Comparison of ENCODE assay signal across 20 cellular contexts in genomic region chr11:31802000-31802551, GRCh38. TPM values are rescaled to one million over a fixed set of nuclear protein-coding genes. Genes with fewer than 3 reads are reported as not detected.
DNase-seq lines count a peak whose midpoint lies in the region; ATAC-seq, FAIRE-seq and TF ChIP-seq lines count a peak whose summit lies in the region.
"Had no signal": no experiment of that assay in that cellular context is flagged by ENCODE, and none has a peak within 500 bp of the region (broad histone marks: within the 10 kb centered on the region; RNA-seq: fewer than 3 reads in every experiment).

No MANE protein-coding gene starts in this region.

- no peaks in the 10 kb centered on the region for H3K9me3 Mint-ChIP-seq in activated T-helper 1 cell treated with anti-CD3 and anti-CD28 coated beads, Interleukin-12 subunit alpha, Interleukin-12 subunit beta, Interleukin-2, Interleukin-4 antibody, amounts not matched to agents 30 ng/mL and 10 ng/mL and 1 ng/mL, durations not matched to agents 14 hours and 24 hours and 36 hours
- H3K9me3 Mint-ChIP-seq in activated naive CD4-positive, alpha-beta T cell treated with anti-CD3 and anti-CD28 coated beads for 36 hours: peaks cover 2% of the 10 kb centered on the region

- H3K27me3 ChIP-seq in HepG2 (ENCODE audit: control insufficient read depth in 1 of 2, insufficient read depth in 2 of 2, low read length in 2 of 2) (no peaks in the 10 kb centered on the region), right lobe of liver (peaks cover 26 to 70% of the 10 kb centered on the region in 2 donors), osteoblast (ENCODE audit: insufficient read depth, low read length) (peaks cover 99% of the 10 kb centered on the region)

- H3K4me3 ChIP-seq in HepG2 (replicated peaks in 1 of 3; ENCODE audit: insufficient read depth in 1 of 3, low read depth in 2 of 3, low read length in 3 of 3): no peak overlapping the region
- no peak overlapping the region for H3K4me3 ChIP-seq in right lobe of liver
- no peak overlapping the region for H3K4me3 ChIP-seq in osteoblast (ENCODE audit: insufficient read depth, low read length)

- intact Hi-C loops in HepG2 (cut with micrococcal nuclease; ENCODE audit: unreplicated experiment) (no loop called here), right lobe of liver (cut with DNase I) (no loop called here)
- intact Hi-C loops in activated T-helper 1 cell treated with anti-CD3 and anti-CD28 coated beads, Interleukin-12 subunit alpha, Interleukin-12 subunit beta, Interleukin-2, Interleukin-4 antibody, amounts not matched to agents 30 ng/mL and 10 ng/mL and 1 ng/mL, durations not matched to agents 14 hours and 24 hours and 36 hours (cut with micrococcal nuclease): loop anchor here (5.0 kb wide), 1 partner anchor 405 kb away; no protein-coding TSS in a partner anchor
- intact Hi-C loops in activated naive CD4-positive, alpha-beta T cell treated with anti-CD3 and anti-CD28 coated beads for 36 hours (cut with micrococcal nuclease): loop anchor here (2.0 kb wide), 1 partner anchor 15 kb away; no protein-coding TSS in a partner anchor

- no peak for FAIRE-seq in HepG2 (lab: Jason Lieb, UNC)
- FAIRE-seq in endometrium (lab: Jason Lieb, UNC): peak; percentile 4
- FAIRE-seq: A204.1, G401.6, GM12891 had no signal

- TF ChIP-seq CTCF in HepG2 (CRISPR knock-in tag; IDR thresholded peaks at IDR 0.05) (no peak), right lobe of liver (IDR thresholded peaks at IDR 0.05) (no peak), osteoblast (IDR thresholded peaks at IDR 0.05; ENCODE audit: extremely low read depth, low read depth, low read length) (no peak)

- peak overlapping the region; percentile 12 for H3K27ac Mint-ChIP-seq in activated T-helper 1 cell treated with anti-CD3 and anti-CD28 coated beads, Interleukin-12 subunit alpha, Interleukin-12 subunit beta, Interleukin-2, Interleukin-4 antibody, amounts not matched to agents 30 ng/mL and 10 ng/mL and 1 ng/mL, durations not matched to agents 14 hours and 24 hours and 36 hours
- no peak overlapping the region for H3K27ac Mint-ChIP-seq in activated naive CD4-positive, alpha-beta T cell treated with anti-CD3 and anti-CD28 coated beads for 36 hours

- TF ChIP-seq POLR2A in HepG2 (IDR thresholded peaks at IDR 0.05; ENCODE audit: insufficient read depth in 1 of 2, low read depth in 2 of 2, low read length in 2 of 2): no peak
- TF ChIP-seq POLR2A in right lobe of liver (IDR thresholded peaks at IDR 0.05): no peak

- TF ChIP-seq RAD21 in HepG2 (CRISPR knock-in tag; IDR thresholded peaks at IDR 0.05): no peak

- CTCF ChIA-PET in HepG2 (lab: Yijun Ruan, JAX; ENCODE audit: low intra/inter-chr PET ratio, low total read pairs): no interaction called here
- CTCF ChIA-PET in activated naive CD4-positive, alpha-beta T cell treated with anti-CD3 and anti-CD28 coated beads for 36 hours (lab: Charles Lee): no interaction called here

- H3K4me3 Mint-ChIP-seq in activated T-helper 1 cell treated with anti-CD3 and anti-CD28 coated beads, Interleukin-12 subunit alpha, Interleukin-12 subunit beta, Interleukin-2, Interleukin-4 antibody, amounts not matched to agents 30 ng/mL and 10 ng/mL and 1 ng/mL, durations not matched to agents 14 hours and 24 hours and 36 hours: no peak overlapping the region
- H3K4me3 Mint-ChIP-seq in activated naive CD4-positive, alpha-beta T cell treated with anti-CD3 and anti-CD28 coated beads for 36 hours: no peak overlapping the region

- DNase-seq in HepG2 (ENCODE audit: low spot score) (no peak), right lobe of liver (no peak), osteoblast (ENCODE audit: insufficient read length, low spot score, missing footprints) (peak; percentile 80), NCI-H1417 (lab: John Stamatoyannopoulos, UW) (no peak), NCI-H1105 (lab: John Stamatoyannopoulos, UW) (no peak)
- DNase-seq in activated T-helper 1 cell treated with anti-CD3 and anti-CD28 coated beads, Interleukin-12 subunit alpha, Interleukin-12 subunit beta, Interleukin-2, Interleukin-4 antibody, amounts not matched to agents 30 ng/mL and 10 ng/mL and 1 ng/mL, durations not matched to agents 14 hours and 24 hours and 36 hours (ENCODE audit: low spot score): no peak
- DNase-seq in activated naive CD4-positive, alpha-beta T cell treated with anti-CD3 and anti-CD28 coated beads for 36 hours: no peak
- DNase-seq: BE2C; CD4-positive, alpha-beta memory T cell; DMS153; DMS79 treated with DMSO at 0.1 percent for 48 hours; EL had no signal

- H3K9me3 ChIP-seq in HepG2 (ENCODE audit: low read length): no peaks in the 10 kb centered on the region
- no peaks in the 10 kb centered on the region for H3K9me3 ChIP-seq in right lobe of liver
- H3K9me3 ChIP-seq in osteoblast (ENCODE audit: low read depth, low read length): no peaks in the 10 kb centered on the region
- H3K9me3 ChIP-seq: BE2C had no signal

- peaks cover 4% of the 10 kb centered on the region for H3K36me3 Mint-ChIP-seq in activated T-helper 1 cell treated with anti-CD3 and anti-CD28 coated beads, Interleukin-12 subunit alpha, Interleukin-12 subunit beta, Interleukin-2, Interleukin-4 antibody, amounts not matched to agents 30 ng/mL and 10 ng/mL and 1 ng/mL, durations not matched to agents 14 hours and 24 hours and 36 hours (ENCODE audit: low read depth)
- H3K36me3 Mint-ChIP-seq in activated naive CD4-positive, alpha-beta T cell treated with anti-CD3 and anti-CD28 coated beads for 36 hours (ENCODE audit: low read depth): peaks cover 7% of the 10 kb centered on the region

- no TSS peak for BruUV-seq in HepG2 (replicated peaks; lab: Mats Ljungman, UMichigan)

- POLR2A ChIA-PET in HepG2 (lab: Yijun Ruan, JAX): no interaction called here

- H3K79me2 ChIP-seq in HepG2 (ENCODE audit: insufficient read depth, low read length) (no peaks in the 10 kb centered on the region), osteoblast (ENCODE audit: insufficient read depth, low read length) (no peaks in the 10 kb centered on the region)

- peaks cover 76% of the 10 kb centered on the region for H3K27me3 Mint-ChIP-seq in activated T-helper 1 cell treated with anti-CD3 and anti-CD28 coated beads, Interleukin-12 subunit alpha, Interleukin-12 subunit beta, Interleukin-2, Interleukin-4 antibody, amounts not matched to agents 30 ng/mL and 10 ng/mL and 1 ng/mL, durations not matched to agents 14 hours and 24 hours and 36 hours (ENCODE audit: insufficient read depth)
- peaks cover 83% of the 10 kb centered on the region for H3K27me3 Mint-ChIP-seq in activated naive CD4-positive, alpha-beta T cell treated with anti-CD3 and anti-CD28 coated beads for 36 hours (ENCODE audit: low read depth)

- H4K20me1 ChIP-seq in HepG2 (ENCODE audit: insufficient read depth, low read length): no peaks in the 10 kb centered on the region
- H4K20me1 ChIP-seq in osteoblast (ENCODE audit: insufficient read depth, low read length): peaks cover 3% of the 10 kb centered on the region

- peaks cover 19% of the 10 kb centered on the region for H3K4me1 Mint-ChIP-seq in activated T-helper 1 cell treated with anti-CD3 and anti-CD28 coated beads, Interleukin-12 subunit alpha, Interleukin-12 subunit beta, Interleukin-2, Interleukin-4 antibody, amounts not matched to agents 30 ng/mL and 10 ng/mL and 1 ng/mL, durations not matched to agents 14 hours and 24 hours and 36 hours (ENCODE audit: low read depth)
- H3K4me1 Mint-ChIP-seq in activated naive CD4-positive, alpha-beta T cell treated with anti-CD3 and anti-CD28 coated beads for 36 hours (ENCODE audit: low read depth): peaks cover 51% of the 10 kb centered on the region

- H3K27ac ChIP-seq in HepG2 (ENCODE audit: extremely low read length, insufficient read depth, low read length) (no peak overlapping the region), right lobe of liver (no peak overlapping the region), osteoblast (ENCODE audit: low read depth, low read length) (no peak overlapping the region)
- H3K27ac ChIP-seq: C4-2B, HL-60 had no signal

- no peaks in the 10 kb centered on the region for H3K36me3 ChIP-seq in HepG2 (replicated peaks in 1 of 2; ENCODE audit: control insufficient read depth in 1 of 2, insufficient read depth in 2 of 2, low read length in 2 of 2)
- no peaks in the 10 kb centered on the region for H3K36me3 ChIP-seq in right lobe of liver
- H3K36me3 ChIP-seq in osteoblast (ENCODE audit: insufficient read depth, low read length): no peaks in the 10 kb centered on the region
- H3K36me3 ChIP-seq: BE2C had no signal

- ATAC-seq in HepG2 (no peak), right lobe of liver (no peak)
- ATAC-seq: HCT116 had no signal

- H3K4me1 ChIP-seq in HepG2 (ENCODE audit: insufficient read depth, low read length) (no peaks in the 10 kb centered on the region), right lobe of liver (peaks cover 0 to 20% (median 0%) of the 10 kb centered on the region in 4 donors), osteoblast (ENCODE audit: insufficient read depth, low read length) (peaks cover 12% of the 10 kb centered on the region)
- H3K4me1 ChIP-seq: BE2C had no signal

- in situ Hi-C loops in HepG2 (cut with HindIII; ENCODE audit: extremely low pct_ligation_motif_present, low pct_unique_long_range_greater_than_20kb): no loop called here

- TF ChIP-seq EP300 in HepG2 (IDR thresholded peaks at IDR 0.05; ENCODE audit: low read depth in 2 of 2, low read length in 2 of 2) (no peak), HepG2 (CRISPR knock-in tag; IDR thresholded peaks at IDR 0.05; ENCODE audit: borderline replicate concordance) (no peak)

- H2AFZ ChIP-seq in HepG2 (ENCODE audit: low read length) (no peak overlapping the region), osteoblast (ENCODE audit: low read length) (no peak overlapping the region)

- 58% methylated on average over 6 of the region's 6 CpGs for WGBS in HepG2 (ENCODE audit: low lambda C conversion rate)
- WGBS in right lobe of liver (ENCODE audit: insufficient coverage, low coverage, low lambda C conversion rate, missing lambda C conversion rate): 10% methylated on average over 6 of the region's 6 CpGs

- H3K4me2 ChIP-seq in HepG2 (ENCODE audit: low read depth, low read length) (no peak overlapping the region), osteoblast (ENCODE audit: insufficient read depth, low read length) (no peak overlapping the region)

- H3K9ac ChIP-seq in HepG2 (ENCODE audit: insufficient read depth, low read depth, low read length): no peak overlapping the region

RNA-seq across cellular contexts. Expression of gene PAX6, which starts 9.0 kb away (rescaled TPM):
- total RNA-seq in HepG2 (2016; rRNA removed; fragmentation: Illumina TruSeq; extraction: Trizol) (0.15 TPM in 1 of 2 replicates, not detected in the other), right lobe of liver (not detected), osteoblast (under 0.01 and 0.36 TPM in 2 replicates)
- total RNA-seq in HepG2 (2016; cell fraction: cytosol; rRNA removed; fragmentation: Illumina TruSeq; extraction: Trizol; ENCODE audit: low read depth): 0.20 TPM in 1 of 2 replicates, not detected in the other
- total RNA-seq in HepG2 (2016; cell fraction: insoluble cytoplasmic fraction; rRNA removed; fragmentation: Illumina TruSeq; extraction: Trizol): 0.15 TPM in 1 of 2 replicates, not detected in the other
- 0.19 and 0.21 TPM in 2 replicates for total RNA-seq in HepG2 (2016; cell fraction: membrane; rRNA removed; fragmentation: Illumina TruSeq; extraction: Trizol)
- 0.28 TPM in 1 of 2 replicates, not detected in the other for total RNA-seq in HepG2 (2016; cell fraction: nucleus; rRNA removed; fragmentation: Illumina TruSeq; extraction: Trizol)
- 0.67 and 1.1 TPM in 2 replicates for polyA plus RNA-seq in HepG2 (2011; rRNA removed)
- polyA plus RNA-seq in HepG2 (2011; cell fraction: cytosol; rRNA removed): 0.79 and 0.93 TPM in 2 replicates
- 2.4 and 2.6 TPM in 2 replicates for polyA plus RNA-seq in HepG2 (2011; cell fraction: nucleus; rRNA removed)
- polyA plus RNA-seq in HepG2 (2012): 0.09 and 0.31 TPM in 2 replicates
- polyA plus RNA-seq in HepG2 (2016; cell fraction: cytosol; fragmentation: Illumina TruSeq; extraction: Trizol; ENCODE audit: low read depth): 0.29 TPM in 1 of 2 replicates, not detected in the other
- polyA plus RNA-seq in HepG2 (2016; cell fraction: insoluble cytoplasmic fraction; fragmentation: Illumina TruSeq; extraction: Trizol; ENCODE audit: low read depth): 0.34 TPM in 1 of 2 replicates, not detected in the other
- polyA plus RNA-seq in HepG2 (2016; cell fraction: membrane; fragmentation: Illumina TruSeq; extraction: Trizol; ENCODE audit: low read depth): 0.21 TPM in 1 of 2 replicates, not detected in the other
- polyA plus RNA-seq in HepG2 (2016; cell fraction: nucleus; fragmentation: Illumina TruSeq; extraction: Trizol; ENCODE audit: insufficient read depth, low read depth): 0.31 and 0.36 TPM in 2 replicates
- 2.3 and 18.4 TPM in 2 replicates for polyA minus RNA-seq in HepG2 (2011; rRNA and poly(A)+ RNA removed; ENCODE audit: low replicate concordance)
- polyA minus RNA-seq in HepG2 (2011; cell fraction: cytosol; rRNA and poly(A)+ RNA removed): 0.69 TPM in 1 of 2 replicates, not detected in the other
- 1.5 and 2.3 TPM in 2 replicates for polyA minus RNA-seq in HepG2 (2011; cell fraction: nucleus; rRNA and poly(A)+ RNA removed)
- not detected in 2 replicates for total RNA-seq in activated T-helper 1 cell treated with anti-CD3 and anti-CD28 coated beads, Interleukin-12 subunit alpha, Interleukin-12 subunit beta, Interleukin-2, Interleukin-4 antibody, amounts not matched to agents 30 ng/mL and 10 ng/mL and 1 ng/mL, durations not matched to agents 14 hours and 24 hours and 36 hours
- total RNA-seq in activated naive CD4-positive, alpha-beta T cell treated with anti-CD3 and anti-CD28 coated beads for 36 hours: 1 to 10 TPM; 1.5 TPM
- total RNA-seq: CD4-positive, alpha-beta memory T cell had no signal
- polyA plus RNA-seq: AG04450 had no signal

Comparison
In these comparisons a context has a peak if more than half of its experiments do, and no peak if none do; other contexts are left out.
1. intact Hi-C loops: an anchor here in activated T-helper 1 cell treated with anti-CD3 and anti-CD28 coated beads, Interleukin-12 subunit alpha, Interleukin-12 subunit beta, Interleukin-2, Interleukin-4 antibody, amounts not matched to agents 30 ng/mL and 10 ng/mL and 1 ng/mL, durations not matched to agents 14 hours and 24 hours and 36 hours (5.0 kb wide) and activated naive CD4-positive, alpha-beta T cell treated with anti-CD3 and anti-CD28 coated beads for 36 hours (2.0 kb wide); none called in HepG2 and right lobe of liver.